In genomic region chr18:74271656-74272055, GRCh38 we compare ENCODE assay signal across 21 cellular contexts. TPM values are rescaled to one million over a fixed set of nuclear protein-coding genes. Genes with fewer than 3 reads are reported as not detected.
DNase-seq lines count a peak whose midpoint lies in the region; ATAC-seq, FAIRE-seq and TF ChIP-seq lines count a peak whose summit lies in the region.
"Had no signal": no experiment of that assay in that cellular context is flagged by ENCODE, and none has a peak within 500 bp of the region (broad histone marks: within the 10 kb centered on the region; RNA-seq: fewer than 3 reads in every experiment).

No MANE protein-coding gene starts in this region.

- no peak overlapping the region for H3K27ac ChIP-seq in epithelial cell of prostate
- H3K27ac ChIP-seq in keratinocyte (ENCODE audit: control insufficient read depth, insufficient read depth, low read length): no peak overlapping the region
- no peak overlapping the region for H3K27ac ChIP-seq in brain microvascular endothelial cell
- H3K27ac ChIP-seq: KMS-11, PC-9, SJSA1 had no signal

- no peaks in the 10 kb centered on the region for H3K9me3 ChIP-seq in keratinocyte (ENCODE audit: control insufficient read depth, low read depth, low read length)
- H3K9me3 ChIP-seq: SJSA1 had no signal

- no peaks in the 10 kb centered on the region for H4K20me1 ChIP-seq in keratinocyte (ENCODE audit: control insufficient read depth, extremely low read depth, insufficient read depth, low read length)

- TF ChIP-seq CTCF in LNCaP clone FGC (IDR thresholded peaks at IDR 0.05; ENCODE audit: control insufficient read depth, extremely low read depth, insufficient read depth): no peak
- TF ChIP-seq CTCF in keratinocyte (optimal IDR thresholded peaks at IDR 0.05 in 1 of 3, IDR thresholded peaks at IDR 0.05 in 1 of 3, conservative IDR thresholded peaks at IDR 0.05 in 1 of 3; ENCODE audit: extremely low read depth in 1 of 3, insufficient read depth in 2 of 3, low read length in 3 of 3): no peak
- no peak for TF ChIP-seq CTCF in brain microvascular endothelial cell (IDR thresholded peaks at IDR 0.05; ENCODE audit: low read depth, low read length, missing control alignments)

- in situ Hi-C loops in brain microvascular endothelial cell (cut with HindIII; ENCODE audit: low pct_ligation_motif_present, low sequenced_read_pairs): no loop called here

- H3K79me2 ChIP-seq in keratinocyte (ENCODE audit: control insufficient read depth, insufficient read depth, low read length): no peaks in the 10 kb centered on the region

- H3K4me3 ChIP-seq in LNCaP clone FGC (ENCODE audit: low read depth, low read length) (no peak overlapping the region), keratinocyte (ENCODE audit: control insufficient read depth in 2 of 3, extremely low read depth in 1 of 3, insufficient read depth in 2 of 3, low read depth in 1 of 3, low read length in 3 of 3) (no peak overlapping the region), brain microvascular endothelial cell (ENCODE audit: low read depth, low read length) (no peak overlapping the region)
- H3K4me3 ChIP-seq: GM12878, GM23338, PC-9, SJSA1 had no signal

- DNase-seq in AG08395 (ENCODE audit: low spot score) (peak; percentile 53), LNCaP clone FGC (ENCODE audit: low read depth) (peak; percentile 65), epithelial cell of prostate (ENCODE audit: low read depth, low spot score) (peak; percentile 43), keratinocyte (ENCODE audit: low read depth, low spot score) (no peak), NCI-H2107 treated with DMSO at 0.1 percent for 48 hours (lab: John Stamatoyannopoulos, UW; ENCODE audit: unreplicated experiment) (no peak), brain microvascular endothelial cell (no peak), RCC 7860 (ENCODE audit: low spot score) (no peak)
- DNase-seq: 8988T, C1 segment of cervical spinal cord, DND-41, NCI-H187 treated with DMSO at 0.1 percent for 48 hours, NCI-H2171 treated with DMSO at 0.1 percent for 48 hours, NCI-H774, PC-9 had no signal

- H3K4me1 ChIP-seq in keratinocyte (ENCODE audit: control insufficient read depth, extremely low read depth, insufficient read depth, low read length): peaks cover 2% of the 10 kb centered on the region
- H3K4me1 ChIP-seq: SJSA1 had no signal

- H3K9me1 ChIP-seq in keratinocyte (ENCODE audit: control insufficient read depth, extremely low read depth, insufficient read depth, low read length): no peaks in the 10 kb centered on the region

- no peaks in the 10 kb centered on the region for H3K36me3 ChIP-seq in keratinocyte (ENCODE audit: control insufficient read depth in 2 of 2, extremely low read depth in 1 of 2, insufficient read depth in 2 of 2, low read length in 2 of 2)
- no peaks in the 10 kb centered on the region for H3K36me3 ChIP-seq in brain microvascular endothelial cell (replicated peaks)

- H2AFZ ChIP-seq in keratinocyte (ENCODE audit: control insufficient read depth, low read length): no peak overlapping the region
- H2AFZ ChIP-seq: GM23338, PC-9 had no signal

- ATAC-seq in GM21717 (IDR thresholded peaks at IDR 0.05; ENCODE audit: unreplicated experiment): no peak
- ATAC-seq: GM12878, GM23338, HepG2 had no signal

- H3K9ac ChIP-seq in keratinocyte (ENCODE audit: control insufficient read depth, extremely low read depth, insufficient read depth, low read length): no peak overlapping the region
- H3K9ac ChIP-seq: KMS-11 had no signal

- no peak overlapping the region for H3K4me2 ChIP-seq in keratinocyte (ENCODE audit: control insufficient read depth, extremely low read depth, insufficient read depth, low read depth, low read length)
- H3K4me2 ChIP-seq: GM23338, KMS-11, PC-9 had no signal

- dilution Hi-C loops in keratinocyte (cut with MboI; ENCODE audit: extremely low pct_ligation_motif_present, low sequenced_read_pairs): no loop called here

- H3K27me3 ChIP-seq in keratinocyte (ENCODE audit: control insufficient read depth, extremely low read depth, insufficient read depth, low read length) (no peaks in the 10 kb centered on the region), brain microvascular endothelial cell (replicated peaks) (no peaks in the 10 kb centered on the region)
- H3K27me3 ChIP-seq: SJSA1 had no signal

- FAIRE-seq in keratinocyte (lab: Jason Lieb, UNC) (peak; percentile 60), RCC 7860 (lab: Jason Lieb, UNC) (no peak)
- FAIRE-seq: G401.6, GM12878, HepG2 had no signal

RNA-seq across cellular contexts. Expression of gene CYB5A, which starts 20.1 kb away (rescaled TPM):
- polyA plus RNA-seq in keratinocyte: 42.2 to 49.4 TPM (median 42.6 TPM) in 3 replicates
- polyA plus RNA-seq in keratinocyte (2011; ENCODE audit: low read depth): 21.2 TPM
- polyA plus RNA-seq in keratinocyte (2011; cell fraction: cytosol; rRNA removed): 31.7 and 38.7 TPM in 2 replicates
- polyA plus RNA-seq in keratinocyte (2011; cell fraction: nucleus; rRNA removed): 13.9 and 20.7 TPM in 2 replicates
- polyA plus RNA-seq in keratinocyte (2012; ENCODE audit: low replicate concordance): 33.7 and 62.8 TPM in 2 replicates
- polyA minus RNA-seq in keratinocyte: 8.3 to 12.6 TPM (median 11.9 TPM) in 3 replicates
- polyA minus RNA-seq in keratinocyte (2011; cell fraction: cytosol; rRNA and poly(A)+ RNA removed): 24.6 TPM
- polyA minus RNA-seq in keratinocyte (2011; cell fraction: nucleus; rRNA and poly(A)+ RNA removed): 1.1 and 3.3 TPM in 2 replicates

RNA-seq across cellular contexts. Expression of gene C18orf63, which starts 44.0 kb away (rescaled TPM):
- not detected in 3 replicates for polyA plus RNA-seq in keratinocyte
- polyA plus RNA-seq in keratinocyte (2011; ENCODE audit: low read depth): not detected
- polyA plus RNA-seq in keratinocyte (2011; cell fraction: cytosol; rRNA removed): not detected in 2 replicates
- not detected in 2 replicates for polyA plus RNA-seq in keratinocyte (2011; cell fraction: nucleus; rRNA removed)
- not detected in 2 replicates for polyA plus RNA-seq in keratinocyte (2012; ENCODE audit: low replicate concordance)
- not detected in 3 replicates for polyA minus RNA-seq in keratinocyte
- polyA minus RNA-seq in keratinocyte (2011; cell fraction: cytosol; rRNA and poly(A)+ RNA removed): not detected
- not detected in 2 replicates for polyA minus RNA-seq in keratinocyte (2011; cell fraction: nucleus; rRNA and poly(A)+ RNA removed)
- polyA plus RNA-seq: GM12878, GM23338 had no signal

Comparison
In these comparisons a context has a peak if more than half of its experiments do, and no peak if none do; other contexts are left out.
1. DNase-seq: peak in AG08395 (single experiment), LNCaP clone FGC (single experiment) and epithelial cell of prostate (single experiment); none in keratinocyte (single experiment), NCI-H2107 treated with DMSO at 0.1 percent for 48 hours (single experiment), brain microvascular endothelial cell (single experiment) and RCC 7860 (single experiment).